23 cellular contexts compared by ENCODE assay signal in genomic region chr15:78929536-78930264, GRCh38. TPM values are rescaled to one million over a fixed set of nuclear protein-coding genes. Genes with fewer than 3 reads are reported as not detected.
DNase-seq lines count a peak whose midpoint lies in the region; ATAC-seq, FAIRE-seq and TF ChIP-seq lines count a peak whose summit lies in the region.
"Had no signal": no experiment of that assay in that cellular context is flagged by ENCODE, and none has a peak within 500 bp of the region (broad histone marks: within the 10 kb centered on the region; RNA-seq: fewer than 3 reads in every experiment).

No MANE protein-coding gene starts in this region.

- no peaks in the 10 kb centered on the region for H3K27me3 ChIP-seq in astrocyte (ENCODE audit: insufficient read depth, low read length)
- H3K27me3 ChIP-seq: SJSA1, upper lobe of left lung had no signal

- peak; percentile 8 for ATAC-seq in stimulated activated naive CD8-positive, alpha-beta T cell treated with anti-CD3 and anti-CD28 coated beads, Interleukin-15, amount 100 ng/mL, for 72 hours
- no peak for ATAC-seq in stimulated activated naive CD8-positive, alpha-beta T cell treated with anti-CD3 and anti-CD28 coated beads, Interleukin-15, Interleukin-2, amounts not matched to agents 100 U/mL and 50 U/mL, for 24 hours
- ATAC-seq in HG03521 (IDR thresholded peaks at IDR 0.05; ENCODE audit: unreplicated experiment), result no peak

- peak overlapping the region in 1 of 2 donors; percentile 64 for H3K27ac Mint-ChIP-seq in stimulated activated naive CD8-positive, alpha-beta T cell treated with anti-CD3 and anti-CD28 coated beads, Interleukin-15, amount 100 ng/mL, for 72 hours
- H3K27ac Mint-ChIP-seq in astrocyte (ENCODE audit: unreplicated experiment), result no peak overlapping the region
- H3K27ac Mint-ChIP-seq: T-helper 2 cell treated with Interferon-gamma antibody and Interleukin-4, amounts not matched to agents 5 μg/mL and 100 μg/mL, for 36 hours had no signal

- no peaks in the 10 kb centered on the region for H3K79me2 ChIP-seq in astrocyte (ENCODE audit: insufficient read depth, low read length)

- no peak for DNase-seq in stimulated activated naive CD8-positive, alpha-beta T cell treated with anti-CD3 and anti-CD28 coated beads, Interleukin-15, amount 100 ng/mL, for 72 hours
- DNase-seq in stimulated activated naive CD8-positive, alpha-beta T cell treated with anti-CD3 and anti-CD28 coated beads, Interleukin-15, Interleukin-2, amounts not matched to agents 100 U/mL and 50 U/mL, for 24 hours, result no peak
- no peak for DNase-seq in astrocyte (ENCODE audit: low read depth)
- DNase-seq in myocyte (ENCODE audit: low read depth), result peak; percentile 58
- no peak for DNase-seq in cerebellar cortex (ENCODE audit: low spot score)
- no peak for DNase-seq in ureter (ENCODE audit: low spot score)
- no peak for DNase-seq in NCI-H510A treated with DMSO at 0.1 percent for 48 hours (lab: John Stamatoyannopoulos, UW)
- DNase-seq: activated CD4-positive, CD25-positive, alpha-beta regulatory T cell treated with anti-CD3 and anti-CD28 coated beads, Interleukin-2, amount 50 U/mL, for 72 hours; activated gamma-delta T cell; foreskin keratinocyte; H9; KBM-7; kidney glomerular epithelial cell; mesendoderm; NCI-H2081 treated with DMSO at 0.1 percent for 48 hours; NCI-H524 treated with DMSO at 0.1 percent for 48 hours; stimulated activated naive CD4-positive, alpha-beta T cell treated with Interleukin-2 at 50 U/mL for 16 hours had no signal

- no peak overlapping the region for H3K9ac ChIP-seq in astrocyte (ENCODE audit: low read length)

- H4K20me1 ChIP-seq in astrocyte (ENCODE audit: insufficient read depth, low read length), result peaks cover 13% of the 10 kb centered on the region

- no peak overlapping the region for H3K27ac ChIP-seq in astrocyte (ENCODE audit: low read depth, low read length)
- H3K27ac ChIP-seq: foreskin keratinocyte, HL-60, SJSA1 had no signal

- no peak overlapping the region for H3K4me3 Mint-ChIP-seq in stimulated activated naive CD8-positive, alpha-beta T cell treated with anti-CD3 and anti-CD28 coated beads, Interleukin-15, amount 100 ng/mL, for 72 hours
- peak overlapping the region; percentile 65 for H3K4me3 Mint-ChIP-seq in astrocyte (ENCODE audit: unreplicated experiment)
- H3K4me3 Mint-ChIP-seq: H9; T-helper 2 cell treated with Interferon-gamma antibody and Interleukin-4, amounts not matched to agents 5 μg/mL and 100 μg/mL, for 36 hours had no signal

- peaks cover 11% of the 10 kb centered on the region for H3K4me1 ChIP-seq in astrocyte (ENCODE audit: insufficient read depth, low read length)

- no peak overlapping the region for H2AFZ ChIP-seq in astrocyte (ENCODE audit: low read depth, low read length)

- H3K27me3 Mint-ChIP-seq in stimulated activated naive CD8-positive, alpha-beta T cell treated with anti-CD3 and anti-CD28 coated beads, Interleukin-15, amount 100 ng/mL, for 72 hours, result peaks cover 19% of the 10 kb centered on the region
- peaks cover 20% of the 10 kb centered on the region for H3K27me3 Mint-ChIP-seq in astrocyte (ENCODE audit: low read depth, unreplicated experiment)

- no peak for FAIRE-seq in astrocyte (lab: Jason Lieb, UNC)
- FAIRE-seq: GM19239 had no signal

- no peak for TF ChIP-seq CTCF in astrocyte (IDR thresholded peaks at IDR 0.05; ENCODE audit: insufficient read depth, low read depth, low read length)

- H3K4me3 ChIP-seq in astrocyte (ENCODE audit: insufficient read depth, low read depth, low read length), result no peak overlapping the region
- H3K4me3 ChIP-seq: SJSA1, upper lobe of left lung had no signal

- no peaks in the 10 kb centered on the region for H3K36me3 ChIP-seq in astrocyte (ENCODE audit: insufficient read depth, low read length)

- H3K9me3 Mint-ChIP-seq in stimulated activated naive CD8-positive, alpha-beta T cell treated with anti-CD3 and anti-CD28 coated beads, Interleukin-15, amount 100 ng/mL, for 72 hours, result no peaks in the 10 kb centered on the region
- H3K9me3 Mint-ChIP-seq in astrocyte (ENCODE audit: unreplicated experiment), result no peaks in the 10 kb centered on the region
- H3K9me3 Mint-ChIP-seq: H9; T-helper 2 cell treated with Interferon-gamma antibody and Interleukin-4, amounts not matched to agents 5 μg/mL and 100 μg/mL, for 36 hours had no signal

- H3K36me3 Mint-ChIP-seq in astrocyte (ENCODE audit: low read depth, unreplicated experiment), result peaks cover 8% of the 10 kb centered on the region

- H3K4me1 Mint-ChIP-seq in stimulated activated naive CD8-positive, alpha-beta T cell treated with anti-CD3 and anti-CD28 coated beads, Interleukin-15, amount 100 ng/mL, for 72 hours, result no peaks in the 10 kb centered on the region
- H3K4me1 Mint-ChIP-seq in astrocyte (ENCODE audit: low read depth, unreplicated experiment), result peaks cover 5% of the 10 kb centered on the region

- no peaks in the 10 kb centered on the region for H3K9me3 ChIP-seq in astrocyte (ENCODE audit: insufficient read depth, low read depth, low read length)
- H3K9me3 ChIP-seq: SJSA1, upper lobe of left lung had no signal

- no peak overlapping the region for H3K4me2 ChIP-seq in astrocyte (ENCODE audit: low read length)

RNA-seq across cellular contexts. Expression of gene CTSH, which starts 15.1 kb away (rescaled TPM):
- total RNA-seq in astrocyte (4.1 and 5.7 TPM in 2 replicates), myocyte (1,721 and 2,454 TPM in 2 replicates), ureter (705 TPM)
- polyA plus RNA-seq in myocyte (2012), result 673 TPM

RNA-seq across cellular contexts. Expression of gene MORF4L1, which starts 57.0 kb away (rescaled TPM):
- total RNA-seq in astrocyte (398 and 411 TPM in 2 replicates), myocyte (527 and 616 TPM in 2 replicates), ureter (252 TPM)
- 451 TPM for polyA plus RNA-seq in myocyte (2012)

Comparison
In these comparisons a context has a peak if more than half of its experiments do, and no peak if none do; other contexts are left out.
1. RNA of gene CTSH, which starts 15.1 kb away (total RNA-seq): 1,721 to 2,454 TPM in myocyte and 705 TPM in ureter (single experiment); 4.1 to 5.7 TPM in astrocyte; every median in the first group is over 100 times any median in the second.